ENCODE assay signal across 1 cellular context in the genomic region with DNA sequence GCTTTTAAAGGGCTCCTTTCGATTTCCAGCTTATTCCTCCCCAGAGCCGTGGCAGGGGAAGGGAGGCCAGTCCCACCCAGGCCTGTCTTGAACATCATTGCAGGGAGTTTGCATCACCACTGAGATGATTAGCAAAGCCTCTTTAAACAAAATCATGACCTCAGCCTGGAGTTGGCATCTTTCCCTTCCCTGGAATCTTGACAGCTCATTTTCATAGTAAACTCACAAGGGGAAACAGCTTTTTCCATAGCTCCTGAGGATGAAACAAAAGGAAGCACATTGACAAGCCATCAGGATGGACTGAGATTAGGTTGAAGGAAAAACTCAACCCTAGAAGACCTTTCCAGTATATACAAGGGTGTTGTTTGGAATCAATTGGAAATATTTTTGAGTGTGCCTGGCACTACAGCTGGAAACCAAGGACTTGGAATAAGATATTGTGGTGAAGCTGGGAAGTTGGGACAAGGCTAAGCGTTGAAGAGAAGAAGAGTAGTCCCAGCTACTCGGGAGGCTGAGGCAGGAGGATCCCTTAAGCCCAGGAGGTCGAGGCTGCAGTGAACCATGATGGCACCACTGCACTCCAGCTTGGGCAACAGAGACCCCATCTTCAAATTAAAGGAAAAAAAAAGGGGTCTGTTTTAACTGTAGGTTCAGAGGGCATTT.
TF ChIP-seq lines count a peak whose summit lies in the region.

No MANE protein-coding gene starts in this region.

TF ChIP-seq in IMR-90, 13 proteins besides CTCF, POLR2A, EP300 and RAD21 (continued from another document):
- TF ChIP-seq SMC3 (IDR thresholded peaks at IDR 0.05; ENCODE audit: low read depth, low read length): no peak
- TF ChIP-seq, protein P1, sequence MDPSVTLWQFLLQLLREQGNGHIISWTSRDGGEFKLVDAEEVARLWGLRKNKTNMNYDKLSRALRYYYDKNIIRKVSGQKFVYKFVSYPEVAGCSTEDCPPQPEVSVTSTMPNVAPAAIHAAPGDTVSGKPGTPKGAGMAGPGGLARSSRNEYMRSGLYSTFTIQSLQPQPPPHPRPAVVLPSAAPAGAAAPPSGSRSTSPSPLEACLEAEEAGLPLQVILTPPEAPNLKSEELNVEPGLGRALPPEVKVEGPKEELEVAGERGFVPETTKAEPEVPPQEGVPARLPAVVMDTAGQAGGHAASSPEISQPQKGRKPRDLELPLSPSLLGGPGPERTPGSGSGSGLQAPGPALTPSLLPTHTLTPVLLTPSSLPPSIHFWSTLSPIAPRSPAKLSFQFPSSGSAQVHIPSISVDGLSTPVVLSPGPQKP (IDR thresholded peaks at IDR 0.05; ENCODE audit: borderline replicate concordance, low read depth, low read length): no peak
- no peak for TF ChIP-seq RFX5 (IDR thresholded peaks at IDR 0.05; ENCODE audit: low read depth, low read length)
- peak; percentile 99 for TF ChIP-seq CEBPB (IDR thresholded peaks at IDR 0.05; ENCODE audit: low read depth, low read length)
- TF ChIP-seq NFE2L2 (IDR thresholded peaks at IDR 0.05; ENCODE audit: low read depth, low read length): no peak
- TF ChIP-seq MXI1 (IDR thresholded peaks at IDR 0.05; ENCODE audit: borderline replicate concordance, low read depth, low read length): peak; percentile 57; the same call in 1 of the 2 replicates
- TF ChIP-seq MAFK (IDR thresholded peaks at IDR 0.05; ENCODE audit: low read depth, low read length): no peak; the same call in 1 of the 2 replicates
- 0 out of 2 replicates have a peak, but pooled peaks have one; percentile 0 for TF ChIP-seq BHLHE40 (IDR thresholded peaks at IDR 0.05; ENCODE audit: low read depth, low read length)
- peak; percentile 50; the same call in 1 of the 2 replicates for TF ChIP-seq MAZ (IDR thresholded peaks at IDR 0.05; ENCODE audit: borderline replicate concordance, low read depth, low read length)
- peak; percentile 41 for TF ChIP-seq FOS (IDR thresholded peaks at IDR 0.05; ENCODE audit: low read depth, low read length)
- 0 out of 2 replicates have a peak, but pooled peaks have one; percentile 57 for TF ChIP-seq CHD1 (IDR thresholded peaks at IDR 0.05; ENCODE audit: low read depth, low read length)
TF ChIP-seq in IMR-90: peak in this region for 7.
